18 cellular contexts compared by ENCODE assay signal in the genomic region with DNA sequence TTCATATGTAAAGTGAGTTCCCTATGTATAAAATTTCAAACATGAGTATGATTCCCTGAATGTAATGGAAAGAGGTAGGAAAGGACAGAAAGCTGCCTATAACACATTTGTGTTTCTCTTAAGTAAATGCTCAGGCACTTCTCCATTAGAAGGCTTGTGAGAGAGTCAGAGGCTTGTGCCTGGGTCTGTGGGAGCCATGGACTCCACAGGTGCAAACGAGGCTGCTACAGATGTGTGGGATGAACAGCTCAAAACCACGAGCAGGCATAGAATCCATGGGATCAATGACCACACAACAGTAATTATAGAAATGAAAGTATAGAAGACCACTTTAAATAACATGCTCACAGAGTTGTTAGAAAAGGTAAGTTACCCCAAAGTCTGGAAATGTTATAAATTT.
"Had no signal": no experiment of that assay in that cellular context is flagged by ENCODE, and none has a peak within 500 bp of the region (broad histone marks: within the 10 kb centered on the region; RNA-seq: fewer than 3 reads in every experiment).

No MANE protein-coding gene starts in this region.

- H3K36me3 Mint-ChIP-seq: natural killer cell treated with Interleukin-12 subunit alpha and Interleukin-12 subunit beta and Interleukin-15 and Interleukin-18, amount 100 ng/mL, for 72 hours had no signal

- H3K4me1 ChIP-seq: colonic mucosa, foreskin keratinocyte had no signal

- H3K9ac ChIP-seq: neural progenitor cell had no signal

- H3K27ac Mint-ChIP-seq: endodermal cell; natural killer cell treated with Interleukin-12 subunit alpha and Interleukin-12 subunit beta and Interleukin-15 and Interleukin-18, amount 100 ng/mL, for 72 hours; neural progenitor cell had no signal

- H2AFZ ChIP-seq: neural progenitor cell had no signal

- H3K27ac ChIP-seq: colonic mucosa, foreskin keratinocyte, neural progenitor cell, ovary, right atrium auricular region, sigmoid colon, skin epidermis had no signal

- H3K4me3 ChIP-seq: colonic mucosa, neural progenitor cell, ovary, right atrium auricular region, sigmoid colon, skin epidermis had no signal

- H3K4me3 Mint-ChIP-seq: endodermal cell; natural killer cell treated with Interleukin-12 subunit alpha and Interleukin-12 subunit beta and Interleukin-15 and Interleukin-18, amount 100 ng/mL, for 72 hours; neural progenitor cell had no signal

- H3K36me3 ChIP-seq: colonic mucosa, neural progenitor cell, ovary, right atrium auricular region, sigmoid colon had no signal

- H3K9me3 Mint-ChIP-seq: endodermal cell; natural killer cell treated with Interleukin-12 subunit alpha and Interleukin-12 subunit beta and Interleukin-15 and Interleukin-18, amount 100 ng/mL, for 72 hours; neural progenitor cell had no signal

- H3K27me3 ChIP-seq: colonic mucosa, foreskin keratinocyte, neural progenitor cell, ovary, right atrium auricular region, sigmoid colon had no signal

- DNase-seq: colonic mucosa; dermis blood vessel endothelial cell; endodermal cell; foreskin keratinocyte; glutamatergic neuron; islet precursor cell; nucleus accumbens; ovary; sigmoid colon; stimulated activated CD4-positive, alpha-beta T cell treated with anti-CD3 and anti-CD28 coated beads, Interleukin-2, amount 100 ng/mL, for 24 hours; stimulated activated CD4-positive, alpha-beta T cell treated with anti-CD3 and anti-CD28 coated beads, Interleukin-4, amount 100 ng/mL, for 4 hours; stimulated activated naive CD4-positive, alpha-beta T cell treated with Interleukin-2 at 50 U/mL for 16 hours; trophoblast cell had no signal

- H3K9me3 ChIP-seq: colonic mucosa, ovary, right atrium auricular region, sigmoid colon had no signal

- ATAC-seq: left lobe of liver; natural killer cell treated with Interleukin-12 subunit alpha and Interleukin-12 subunit beta and Interleukin-15 and Interleukin-18, amount 100 ng/mL, for 72 hours had no signal

- H3K27me3 Mint-ChIP-seq: natural killer cell treated with Interleukin-12 subunit alpha and Interleukin-12 subunit beta and Interleukin-15 and Interleukin-18, amount 100 ng/mL, for 72 hours had no signal

- H3K4me2 ChIP-seq: neural progenitor cell had no signal
